ENCODE assay signal across 9 cellular contexts in genomic region chr17:75228847-75229246, GRCh38. TPM values are rescaled to one million over a fixed set of nuclear protein-coding genes. Genes with fewer than 3 reads are reported as not detected.
DNase-seq lines count a peak whose midpoint lies in the region; ATAC-seq and TF ChIP-seq lines count a peak whose summit lies in the region.
"Had no signal": no experiment of that assay in that cellular context is flagged by ENCODE, and none has a peak within 500 bp of the region (broad histone marks: within the 10 kb centered on the region; RNA-seq: fewer than 3 reads in every experiment).

No MANE protein-coding gene starts in this region.

- TF ChIP-seq CTCF in transverse colon (IDR thresholded peaks at IDR 0.05): no peak

- intact Hi-C loops in transverse colon (cut with DNase I; ENCODE audit: low total_unique reads): no loop called here

- no peak for TF ChIP-seq EP300 in transverse colon (IDR thresholded peaks at IDR 0.05; ENCODE audit: low read depth)

- H3K4me3 ChIP-seq in transverse colon: no peak overlapping the region
- H3K4me3 ChIP-seq: mucosa of descending colon had no signal

- 85% methylated on average over 4 of the region's 4 CpGs; no CpG with 5 or more reads in 1 of the 2 donors for WGBS in transverse colon (ENCODE audit: low coverage in 1 of 2), 2 donors

- H3K4me3 Mint-ChIP-seq in activated T-cell treated with anti-CD3 and anti-CD28 coated beads, Interleukin-2, amount 50 U/mL, for 24 hours: no peak overlapping the region
- H3K4me3 Mint-ChIP-seq in activated T-cell treated with anti-CD3 and anti-CD28 coated beads, Interleukin-2, amount 50 U/mL, for 4 hours: no peak overlapping the region
- H3K4me3 Mint-ChIP-seq: T-helper 1 cell treated with Interleukin-12 subunit alpha and Interleukin-12 subunit beta and Interleukin-4 antibody, amounts not matched to agents 30 μg/mL and 1 μg/mL, for 36 hours; type B pancreatic cell had no signal

- no peaks in the 10 kb centered on the region for H3K9me3 ChIP-seq in transverse colon
- H3K9me3 ChIP-seq: mucosa of descending colon had no signal

- DNase-seq in activated T-cell treated with anti-CD3 and anti-CD28 coated beads, Interleukin-2, amount 50 U/mL, for 24 hours: no peak
- DNase-seq in activated T-cell treated with anti-CD3 and anti-CD28 coated beads, Interleukin-2, amount 50 U/mL, for 4 hours: no peak
- DNase-seq in transverse colon: no peak
- DNase-seq in AG20443 (ENCODE audit: low spot score): no peak
- no peak for DNase-seq in central memory CD4-positive, alpha-beta T cell
- DNase-seq: mucosa of descending colon had no signal

- H3K27me3 ChIP-seq in layer of hippocampus (ENCODE audit: control insufficient read depth, insufficient read depth, low read length): no peaks in the 10 kb centered on the region
- no peaks in the 10 kb centered on the region for H3K27me3 ChIP-seq in transverse colon

- peaks cover 0 to 41% (median 19%) of the 10 kb centered on the region in 4 donors for H3K36me3 ChIP-seq in transverse colon

- H3K9me3 Mint-ChIP-seq in activated T-cell treated with anti-CD3 and anti-CD28 coated beads, Interleukin-2, amount 50 U/mL, for 24 hours: no peaks in the 10 kb centered on the region
- no peaks in the 10 kb centered on the region for H3K9me3 Mint-ChIP-seq in activated T-cell treated with anti-CD3 and anti-CD28 coated beads, Interleukin-2, amount 50 U/mL, for 4 hours
- H3K9me3 Mint-ChIP-seq: T-helper 1 cell treated with Interleukin-12 subunit alpha and Interleukin-12 subunit beta and Interleukin-4 antibody, amounts not matched to agents 30 μg/mL and 1 μg/mL, for 36 hours; type B pancreatic cell had no signal

- H3K27ac ChIP-seq in layer of hippocampus (ENCODE audit: low read depth, low read length) (peak overlapping the region; percentile 23), transverse colon (peak overlapping the region; percentile 27 to 60 (median 32))

- peaks cover 96% of the 10 kb centered on the region for H3K36me3 Mint-ChIP-seq in activated T-cell treated with anti-CD3 and anti-CD28 coated beads, Interleukin-2, amount 50 U/mL, for 24 hours (ENCODE audit: low read depth)
- H3K36me3 Mint-ChIP-seq in activated T-cell treated with anti-CD3 and anti-CD28 coated beads, Interleukin-2, amount 50 U/mL, for 4 hours (ENCODE audit: insufficient read depth): peaks cover 23% of the 10 kb centered on the region

- TF ChIP-seq POLR2A in transverse colon (IDR thresholded peaks at IDR 0.05): no peak

- H3K27ac Mint-ChIP-seq in activated T-cell treated with anti-CD3 and anti-CD28 coated beads, Interleukin-2, amount 50 U/mL, for 24 hours: peak overlapping the region; percentile 26
- H3K27ac Mint-ChIP-seq: T-helper 1 cell treated with Interleukin-12 subunit alpha and Interleukin-12 subunit beta and Interleukin-4 antibody, amounts not matched to agents 30 μg/mL and 1 μg/mL, for 36 hours; type B pancreatic cell had no signal

- ATAC-seq in activated T-cell treated with anti-CD3 and anti-CD28 coated beads, Interleukin-2, amount 50 U/mL, for 4 hours: no peak

- H3K4me1 Mint-ChIP-seq in activated T-cell treated with anti-CD3 and anti-CD28 coated beads, Interleukin-2, amount 50 U/mL, for 24 hours (ENCODE audit: low read depth): peaks cover 12% of the 10 kb centered on the region
- no peaks in the 10 kb centered on the region for H3K4me1 Mint-ChIP-seq in activated T-cell treated with anti-CD3 and anti-CD28 coated beads, Interleukin-2, amount 50 U/mL, for 4 hours (ENCODE audit: low read depth)

- no peaks in the 10 kb centered on the region for H3K27me3 Mint-ChIP-seq in activated T-cell treated with anti-CD3 and anti-CD28 coated beads, Interleukin-2, amount 50 U/mL, for 24 hours
- no peaks in the 10 kb centered on the region for H3K27me3 Mint-ChIP-seq in activated T-cell treated with anti-CD3 and anti-CD28 coated beads, Interleukin-2, amount 50 U/mL, for 4 hours (ENCODE audit: low read depth)
- H3K27me3 Mint-ChIP-seq: type B pancreatic cell had no signal

- in situ Hi-C loops in transverse colon (cut with MboI; ENCODE audit: low pct_ligation_motif_present in 1 of 4, low pct_unique_long_range_greater_than_20kb in 1 of 4, low sequenced_read_pairs in 3 of 4): no loop called here

- H3K4me1 ChIP-seq in transverse colon: no peaks in the 10 kb centered on the region

RNA-seq across cellular contexts. Expression of gene NUP85, which starts 23.4 kb away (rescaled TPM):
- 100 to 1,000 TPM; 115 to 137 (median 125) TPM for total RNA-seq in activated T-cell treated with anti-CD3 and anti-CD28 coated beads, Interleukin-2, amount 50 U/mL, for 4 hours
- total RNA-seq in transverse colon: 100 to 1,000 TPM in 1 of 4 donors, 10 to 100 TPM in 3; 13.1 to 204 (median 31.8) TPM

RNA-seq across cellular contexts. Expression of gene GGA3, which starts 32.6 kb away (rescaled TPM):
- total RNA-seq in activated T-cell treated with anti-CD3 and anti-CD28 coated beads, Interleukin-2, amount 50 U/mL, for 4 hours: 10 to 100 TPM; 64.2 to 80.5 (median 71.2) TPM
- 100 to 1,000 TPM in 1 of 4 donors, 10 to 100 TPM in 3; 36.2 to 134 (median 59.0) TPM for total RNA-seq in transverse colon

RNA-seq across cellular contexts. Expression of gene MRPS7, which starts 32.8 kb away (rescaled TPM):
- total RNA-seq in activated T-cell treated with anti-CD3 and anti-CD28 coated beads, Interleukin-2, amount 50 U/mL, for 4 hours: 100 to 1,000 TPM; 131 to 167 (median 160) TPM
- total RNA-seq in transverse colon: 10 to 100 TPM; 27.1 to 54.0 (median 37.4) TPM

RNA-seq across cellular contexts. Expression of gene MIF4GD, which starts 42.2 kb away (rescaled TPM):
- 10 to 100 TPM; 35.4 to 39.8 (median 38.4) TPM for total RNA-seq in activated T-cell treated with anti-CD3 and anti-CD28 coated beads, Interleukin-2, amount 50 U/mL, for 4 hours
- 10 to 100 TPM in 3 of 4 donors, 1 to 10 TPM in 1; 9.0 to 44.0 (median 28.6) TPM for total RNA-seq in transverse colon

RNA-seq across cellular contexts. Expression of gene SUMO2, which starts 46.1 kb away (rescaled TPM):
- 100 to 1,000 TPM; 594 to 609 (median 599) TPM for total RNA-seq in activated T-cell treated with anti-CD3 and anti-CD28 coated beads, Interleukin-2, amount 50 U/mL, for 4 hours
- total RNA-seq in transverse colon: 10 to 100 TPM in 3 of 4 donors, 1 to 10 TPM in 1; 6.4 to 56.5 (median 47.9) TPM
